Comparison of ENCODE assay signal across 2 cellular contexts in genomic region chr10:100793055-100793454, GRCh38.
TF ChIP-seq lines count a peak whose summit lies in the region.

No MANE protein-coding gene starts in this region.

TF ChIP-seq in GM23338, 12 proteins besides CTCF, POLR2A, EP300 and RAD21 (continued from another document):
- TF ChIP-seq EZH2phosphoT487 (IDR thresholded peaks at IDR 0.05; ENCODE audit: unreplicated experiment): no peak
- TF ChIP-seq CREB1 (CRISPR knock-in tag; IDR thresholded peaks at IDR 0.05; ENCODE audit: low read depth): no peak
- TF ChIP-seq EZH2 (IDR thresholded peaks at IDR 0.05; ENCODE audit: low read depth, unreplicated experiment): no peak

TF ChIP-seq in H1, 55 proteins besides CTCF, POLR2A, EP300 and RAD21 (continued from another document):
- TF ChIP-seq, protein P1, sequence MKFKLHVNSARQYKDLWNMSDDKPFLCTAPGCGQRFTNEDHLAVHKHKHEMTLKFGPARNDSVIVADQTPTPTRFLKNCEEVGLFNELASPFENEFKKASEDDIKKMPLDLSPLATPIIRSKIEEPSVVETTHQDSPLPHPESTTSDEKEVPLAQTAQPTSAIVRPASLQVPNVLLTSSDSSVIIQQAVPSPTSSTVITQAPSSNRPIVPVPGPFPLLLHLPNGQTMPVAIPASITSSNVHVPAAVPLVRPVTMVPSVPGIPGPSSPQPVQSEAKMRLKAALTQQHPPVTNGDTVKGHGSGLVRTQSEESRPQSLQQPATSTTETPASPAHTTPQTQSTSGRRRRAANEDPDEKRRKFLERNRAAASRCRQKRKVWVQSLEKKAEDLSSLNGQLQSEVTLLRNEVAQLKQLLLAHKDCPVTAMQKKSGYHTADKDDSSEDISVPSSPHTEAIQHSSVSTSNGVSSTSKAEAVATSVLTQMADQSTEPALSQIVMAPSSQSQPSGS (IDR thresholded peaks at IDR 0.05; ENCODE audit: low read length): no peak
- no peak for TF ChIP-seq POLR2AphosphoS5 (IDR thresholded peaks at IDR 0.05; ENCODE audit: low read depth, low read length)
- no peak for TF ChIP-seq KDM4A (IDR thresholded peaks at IDR 0.05; ENCODE audit: low read depth, low read length, severe bottlenecking)
- TF ChIP-seq TEAD4 (IDR thresholded peaks at IDR 0.05; ENCODE audit: low read depth, low read length): 0 out of 2 replicates have a peak, but pooled peaks have one; percentile 26
- TF ChIP-seq ASH2L (IDR thresholded peaks at IDR 0.05; ENCODE audit: low read length): no peak
TF ChIP-seq in H1: peak in this region for 1.
